7 cellular contexts compared by ENCODE assay signal in genomic region chr7:30062587-30062986, GRCh38. TPM values are rescaled to one million over a fixed set of nuclear protein-coding genes. Genes with fewer than 3 reads are reported as not detected.
DNase-seq lines count a peak whose midpoint lies in the region; ATAC-seq and TF ChIP-seq lines count a peak whose summit lies in the region.

No MANE protein-coding gene starts in this region.

- DNase-seq in ELR (ENCODE audit: low read depth) (peak; percentile 72), HCEC 1CT (peak; percentile 67), NCI-H748 (lab: John Stamatoyannopoulos, UW; ENCODE audit: unreplicated experiment) (peak; percentile 43), cerebellar cortex (ENCODE audit: low spot score) (peak; percentile 78), right lobe of liver (no peak)
- no peak for DNase-seq in stimulated activated CD4-positive, alpha-beta T cell treated with anti-CD3 and anti-CD28 coated beads, Interleukin-1b, Interleukin-23, amount 100 ng/mL, for 48 hours
- no peak for DNase-seq in stimulated activated naive CD4-positive, alpha-beta T cell treated with Interleukin-2 at 50 U/mL for 16 hours (lab: John Stamatoyannopoulos, UW)

- peak; percentile 39 to 60 (median 58) for TF ChIP-seq CTCF in right lobe of liver (IDR thresholded peaks at IDR 0.05)

- H3K4me3 ChIP-seq in right lobe of liver = no peak overlapping the region

- peaks cover 0 to 6% (median 0%) of the 10 kb centered on the region in 4 donors for H3K4me1 ChIP-seq in right lobe of liver

- no peaks in the 10 kb centered on the region for H3K27me3 ChIP-seq in right lobe of liver

- intact Hi-C loops in right lobe of liver (cut with DNase I) = no loop called here

- WGBS in right lobe of liver (ENCODE audit: insufficient coverage, low coverage, low lambda C conversion rate, missing lambda C conversion rate) = 55% methylated on average over 1 of the region's 1 CpG

- no peak for TF ChIP-seq POLR2A in right lobe of liver (IDR thresholded peaks at IDR 0.05)

- H3K9me3 ChIP-seq in right lobe of liver = no peaks in the 10 kb centered on the region

- H3K27ac ChIP-seq in right lobe of liver = no peak overlapping the region

- peaks cover 0 to 3% (median 0%) of the 10 kb centered on the region in 4 donors for H3K36me3 ChIP-seq in right lobe of liver

- ATAC-seq in right lobe of liver = peak; percentile 62 to 82 (median 72)

RNA-seq across cellular contexts. Expression of gene PLEKHA8, which starts 34.4 kb away (rescaled TPM):
- total RNA-seq in right lobe of liver = 1 to 10 TPM; 2.7 to 8.1 (median 4.4) TPM

RNA-seq across cellular contexts. Expression of gene FKBP14, which starts 36.1 kb away (rescaled TPM):
- total RNA-seq in right lobe of liver = 1 to 10 TPM; 4.0 to 8.7 (median 5.2) TPM

Comparison
In these comparisons a context has a peak if more than half of its experiments do, and no peak if none do; other contexts are left out.
1. DNase-seq: peak in ELR (single experiment), HCEC 1CT (single experiment), NCI-H748 (single experiment) and cerebellar cortex (single experiment); none in right lobe of liver (0 of 3), stimulated activated CD4-positive, alpha-beta T cell treated with anti-CD3 and anti-CD28 coated beads, Interleukin-1b, Interleukin-23, amount 100 ng/mL, for 48 hours (single experiment) and stimulated activated naive CD4-positive, alpha-beta T cell treated with Interleukin-2 at 50 U/mL for 16 hours (single experiment).